ENCODE assay signal across 1 cellular context in the genomic region with DNA sequence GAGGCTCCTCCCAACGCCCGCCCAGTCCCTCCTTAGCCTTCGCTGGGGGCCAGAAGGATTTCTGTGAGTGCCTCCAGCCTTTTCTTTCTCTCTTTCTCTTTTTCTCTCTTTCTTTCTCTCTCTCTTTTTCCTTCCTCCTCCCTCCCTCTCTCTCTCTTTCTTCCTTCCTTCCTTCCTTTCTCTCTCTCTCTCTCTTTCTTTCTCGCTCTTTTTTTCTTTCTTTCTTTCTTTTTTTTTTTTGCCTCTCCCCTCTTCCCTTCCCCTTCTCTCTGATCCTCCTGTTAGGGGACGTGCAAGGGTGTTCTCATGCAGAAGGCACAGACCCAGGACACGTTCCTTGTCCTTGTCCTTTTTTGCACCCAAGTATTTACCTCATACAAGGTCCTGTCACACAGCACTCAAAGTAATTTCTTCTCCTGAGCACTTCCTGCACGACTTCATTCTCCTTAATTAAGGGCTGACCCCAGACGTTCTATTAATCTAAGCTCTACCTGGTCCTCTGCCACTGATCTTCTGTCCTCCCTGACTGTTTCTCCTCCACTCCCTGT.
TF ChIP-seq lines count a peak whose summit lies in the region.

No MANE protein-coding gene starts in this region.

TF ChIP-seq in HEK293, 187 proteins besides CTCF, POLR2A, EP300 and RAD21 (continued from another document and continues in another):
- TF ChIP-seq ZFP41 (tag by site-specific recombination; IDR thresholded peaks at IDR 0.05; ENCODE audit: borderline replicate concordance) = no peak
- TF ChIP-seq ZNF792 (tag by site-specific recombination; IDR thresholded peaks at IDR 0.05) = no peak
- no peak for TF ChIP-seq SALL2 (tag by site-specific recombination; IDR thresholded peaks at IDR 0.05; ENCODE audit: borderline replicate concordance)
- TF ChIP-seq, protein P1, sequence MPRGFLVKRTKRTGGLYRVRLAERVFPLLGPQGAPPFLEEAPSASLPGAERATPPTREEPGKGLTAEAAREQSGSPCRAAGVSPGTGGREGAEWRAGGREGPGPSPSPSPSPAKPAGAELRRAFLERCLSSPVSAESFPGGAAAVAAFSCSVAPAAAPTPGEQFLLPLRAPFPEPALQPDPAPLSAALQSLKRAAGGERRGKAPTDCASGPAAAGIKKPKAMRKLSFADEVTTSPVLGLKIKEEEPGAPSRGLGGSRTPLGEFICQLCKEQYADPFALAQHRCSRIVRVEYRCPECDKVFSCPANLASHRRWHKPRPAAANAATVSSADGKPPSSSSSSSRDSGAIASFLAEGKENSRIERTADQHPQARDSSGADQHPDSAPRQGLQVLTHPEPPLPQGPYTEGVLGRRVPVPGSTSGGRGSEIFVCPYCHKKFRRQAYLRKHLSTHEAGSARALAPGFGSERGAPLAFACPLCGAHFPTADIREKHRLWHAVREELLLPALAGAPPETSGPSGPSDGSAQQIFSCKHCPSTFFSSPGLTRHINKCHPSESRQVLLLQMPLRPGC (tag by site-specific recombination; IDR thresholded peaks at IDR 0.05) = no peak; the same call in 1 of the 2 replicates
- no peak for TF ChIP-seq ZNF133 (tag by site-specific recombination; IDR thresholded peaks at IDR 0.05)
- no peak for TF ChIP-seq KLF10 (tag by site-specific recombination; IDR thresholded peaks at IDR 0.05)
- no peak for TF ChIP-seq BCL11A (tag by site-specific recombination; IDR thresholded peaks at IDR 0.05; ENCODE audit: low read depth)
- TF ChIP-seq ZNF777 (tag by site-specific recombination; IDR thresholded peaks at IDR 0.05; ENCODE audit: borderline replicate concordance) = no peak
- TF ChIP-seq ZNF10 (tag by site-specific recombination; IDR thresholded peaks at IDR 0.05) = no peak
- no peak for TF ChIP-seq ZNF114 (tag by site-specific recombination; IDR thresholded peaks at IDR 0.05)
- TF ChIP-seq ZNF776 (tag by site-specific recombination; IDR thresholded peaks at IDR 0.05; ENCODE audit: borderline replicate concordance) = no peak
- peak; percentile 52; the same call in 1 of the 2 replicates for TF ChIP-seq MYNN (tag by site-specific recombination; IDR thresholded peaks at IDR 0.05; ENCODE audit: borderline replicate concordance)
- TF ChIP-seq ZNF423 (tag by site-specific recombination; IDR thresholded peaks at IDR 0.05) = no peak
- no peak for TF ChIP-seq ZNF645 (tag by site-specific recombination; IDR thresholded peaks at IDR 0.05)
- TF ChIP-seq ZSCAN23 (tag by site-specific recombination; IDR thresholded peaks at IDR 0.05) = 0 out of 2 replicates have a peak, but pooled peaks have one; percentile 35
- TF ChIP-seq ZBTB8A (tag by site-specific recombination; IDR thresholded peaks at IDR 0.05) = peak; percentile 52
- TF ChIP-seq ZNF23 (tag by site-specific recombination; IDR thresholded peaks at IDR 0.05; ENCODE audit: borderline replicate concordance) = no peak
- no peak for TF ChIP-seq ZNF16 (tag by site-specific recombination; IDR thresholded peaks at IDR 0.05; ENCODE audit: low read depth)
- TF ChIP-seq YY2 (tag by site-specific recombination; IDR thresholded peaks at IDR 0.05) = no peak
- TF ChIP-seq ZNF701 (tag by site-specific recombination; IDR thresholded peaks at IDR 0.05) = no peak
- no peak for TF ChIP-seq MEIS1 (CRISPR knock-in tag; IDR thresholded peaks at IDR 0.05; ENCODE audit: borderline replicate concordance)
- TF ChIP-seq ZNF302 (tag by site-specific recombination; IDR thresholded peaks at IDR 0.05; ENCODE audit: low read depth) = no peak
- TF ChIP-seq ZNF248 (tag by site-specific recombination; IDR thresholded peaks at IDR 0.05) = no peak
- TF ChIP-seq ZNF221 (tag by site-specific recombination; IDR thresholded peaks at IDR 0.05; ENCODE audit: borderline replicate concordance) = no peak
- TF ChIP-seq SP7 (tag by site-specific recombination; IDR thresholded peaks at IDR 0.05) = peak; percentile 64
- TF ChIP-seq REPIN1 (tag by site-specific recombination; IDR thresholded peaks at IDR 0.05; ENCODE audit: low read depth) = no peak; the same call in 1 of the 2 replicates
- no peak for TF ChIP-seq ZNF510 (tag by site-specific recombination; IDR thresholded peaks at IDR 0.05; ENCODE audit: insufficient replicate concordance)
- no peak for TF ChIP-seq ZBTB6 (tag by site-specific recombination; IDR thresholded peaks at IDR 0.05)
- no peak for TF ChIP-seq ZNF837 (tag by site-specific recombination; IDR thresholded peaks at IDR 0.05)
- no peak for TF ChIP-seq TCF7L2 (IDR thresholded peaks at IDR 0.05; ENCODE audit: borderline replicate concordance, low read depth, low read length)
- no peak for TF ChIP-seq ZNF747 (tag by site-specific recombination; IDR thresholded peaks at IDR 0.05)
- no peak for TF ChIP-seq ZBTB20 (tag by site-specific recombination; IDR thresholded peaks at IDR 0.05)
- no peak for TF ChIP-seq ZNF76 (tag by site-specific recombination; IDR thresholded peaks at IDR 0.05; ENCODE audit: borderline replicate concordance, low read depth)
- TF ChIP-seq TRIM28 (IDR thresholded peaks at IDR 0.05; ENCODE audit: borderline replicate concordance, low read length) = no peak
- TF ChIP-seq MZF1 (tag by site-specific recombination; IDR thresholded peaks at IDR 0.05; ENCODE audit: borderline replicate concordance) = no peak
- no peak for TF ChIP-seq BCL6B (tag by site-specific recombination; IDR thresholded peaks at IDR 0.05)
- no peak for TF ChIP-seq ZNF354C (tag by site-specific recombination; IDR thresholded peaks at IDR 0.05; ENCODE audit: borderline replicate concordance, low read depth)
- TF ChIP-seq ZSCAN30 (tag by site-specific recombination; IDR thresholded peaks at IDR 0.05) = no peak
- no peak for TF ChIP-seq ZNF311 (tag by site-specific recombination; IDR thresholded peaks at IDR 0.05; ENCODE audit: borderline replicate concordance)
- TF ChIP-seq, protein P2, sequence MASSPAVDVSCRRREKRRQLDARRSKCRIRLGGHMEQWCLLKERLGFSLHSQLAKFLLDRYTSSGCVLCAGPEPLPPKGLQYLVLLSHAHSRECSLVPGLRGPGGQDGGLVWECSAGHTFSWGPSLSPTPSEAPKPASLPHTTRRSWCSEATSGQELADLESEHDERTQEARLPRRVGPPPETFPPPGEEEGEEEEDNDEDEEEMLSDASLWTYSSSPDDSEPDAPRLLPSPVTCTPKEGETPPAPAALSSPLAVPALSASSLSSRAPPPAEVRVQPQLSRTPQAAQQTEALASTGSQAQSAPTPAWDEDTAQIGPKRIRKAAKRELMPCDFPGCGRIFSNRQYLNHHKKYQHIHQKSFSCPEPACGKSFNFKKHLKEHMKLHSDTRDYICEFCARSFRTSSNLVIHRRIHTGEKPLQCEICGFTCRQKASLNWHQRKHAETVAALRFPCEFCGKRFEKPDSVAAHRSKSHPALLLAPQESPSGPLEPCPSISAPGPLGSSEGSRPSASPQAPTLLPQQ (tag by site-specific recombination; IDR thresholded peaks at IDR 0.05) = no peak
- no peak for TF ChIP-seq ZNF560 (tag by site-specific recombination; IDR thresholded peaks at IDR 0.05; ENCODE audit: borderline replicate concordance)
- peak; percentile 96 for TF ChIP-seq GLIS1 (tag by site-specific recombination; IDR thresholded peaks at IDR 0.05)
- TF ChIP-seq ZNF169 (tag by site-specific recombination; IDR thresholded peaks at IDR 0.05) = no peak
- TF ChIP-seq, protein P3, sequence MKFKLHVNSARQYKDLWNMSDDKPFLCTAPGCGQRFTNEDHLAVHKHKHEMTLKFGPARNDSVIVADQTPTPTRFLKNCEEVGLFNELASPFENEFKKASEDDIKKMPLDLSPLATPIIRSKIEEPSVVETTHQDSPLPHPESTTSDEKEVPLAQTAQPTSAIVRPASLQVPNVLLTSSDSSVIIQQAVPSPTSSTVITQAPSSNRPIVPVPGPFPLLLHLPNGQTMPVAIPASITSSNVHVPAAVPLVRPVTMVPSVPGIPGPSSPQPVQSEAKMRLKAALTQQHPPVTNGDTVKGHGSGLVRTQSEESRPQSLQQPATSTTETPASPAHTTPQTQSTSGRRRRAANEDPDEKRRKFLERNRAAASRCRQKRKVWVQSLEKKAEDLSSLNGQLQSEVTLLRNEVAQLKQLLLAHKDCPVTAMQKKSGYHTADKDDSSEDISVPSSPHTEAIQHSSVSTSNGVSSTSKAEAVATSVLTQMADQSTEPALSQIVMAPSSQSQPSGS (tag by site-specific recombination; IDR thresholded peaks at IDR 0.05; ENCODE audit: low read depth) = no peak
- TF ChIP-seq PRDM2 (tag by site-specific recombination; IDR thresholded peaks at IDR 0.05; ENCODE audit: borderline replicate concordance) = no peak
- no peak for TF ChIP-seq ZNF654 (tag by site-specific recombination; IDR thresholded peaks at IDR 0.05; ENCODE audit: low read depth)
- peak; percentile 54; the same call in 1 of the 2 replicates for TF ChIP-seq ZNF391 (tag by site-specific recombination; IDR thresholded peaks at IDR 0.05; ENCODE audit: borderline replicate concordance, low read depth)
- TF ChIP-seq HOXC10 (CRISPR knock-in tag; IDR thresholded peaks at IDR 0.05) = no peak
- TF ChIP-seq ZNF155 (tag by site-specific recombination; IDR thresholded peaks at IDR 0.05) = no peak
- TF ChIP-seq ZNF707 (tag by site-specific recombination; IDR thresholded peaks at IDR 0.05) = no peak
- TF ChIP-seq HOXA7 (CRISPR knock-in tag; IDR thresholded peaks at IDR 0.05; ENCODE audit: borderline replicate concordance) = no peak
- no peak for TF ChIP-seq ZNF626 (tag by site-specific recombination; IDR thresholded peaks at IDR 0.05)
- peak; percentile 93 for TF ChIP-seq ZBTB48 (tag by site-specific recombination; IDR thresholded peaks at IDR 0.05)
